In genomic region chr14:34539407-34540180, GRCh38 we compare ENCODE assay signal across 8 cellular contexts. TPM values are rescaled to one million over a fixed set of nuclear protein-coding genes. Genes with fewer than 3 reads are reported as not detected.
DNase-seq lines count a peak whose midpoint lies in the region; ATAC-seq and TF ChIP-seq lines count a peak whose summit lies in the region.

A gene with protein sequence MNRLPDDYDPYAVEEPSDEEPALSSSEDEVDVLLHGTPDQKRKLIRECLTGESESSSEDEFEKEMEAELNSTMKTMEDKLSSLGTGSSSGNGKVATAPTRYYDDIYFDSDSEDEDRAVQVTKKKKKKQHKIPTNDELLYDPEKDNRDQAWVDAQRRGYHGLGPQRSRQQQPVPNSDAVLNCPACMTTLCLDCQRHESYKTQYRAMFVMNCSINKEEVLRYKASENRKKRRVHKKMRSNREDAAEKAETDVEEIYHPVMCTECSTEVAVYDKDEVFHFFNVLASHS (minus strand): TSS chr14:34539701. CDS start chr14:34539628, 73 bp downstream.

- H4K20me1 ChIP-seq in GM23248 (ENCODE audit: insufficient read depth): no peaks in the 10 kb centered on the region
- H4K20me1 ChIP-seq in Loucy (ENCODE audit: insufficient read depth, low read length, poor library complexity, severe bottlenecking): peaks cover 24% of the 10 kb centered on the region

- H3K27me3 ChIP-seq in GM23248 (replicated peaks; ENCODE audit: insufficient read depth) (no peaks in the 10 kb centered on the region), Loucy (ENCODE audit: insufficient read depth, low read length, poor library complexity, severe bottlenecking) (no peaks in the 10 kb centered on the region), thymus (ENCODE audit: control insufficient read depth, insufficient read depth) (no peaks in the 10 kb centered on the region)

- peak; percentile 98 for ATAC-seq in omental fat pad (ENCODE audit: low FRiP score)

- peak within 1 kb of the TSS; percentile 98 for H3K4me3 Mint-ChIP-seq in activated T-helper 1 cell treated with anti-CD3 and anti-CD28 coated beads, Interleukin-12 subunit alpha, Interleukin-12 subunit beta, Interleukin-2, Interleukin-4 antibody, amounts not matched to agents 30 ng/mL and 10 ng/mL and 1 ng/mL, durations not matched to agents 14 hours and 24 hours and 36 hours

- H3K27ac Mint-ChIP-seq in activated T-helper 1 cell treated with anti-CD3 and anti-CD28 coated beads, Interleukin-12 subunit alpha, Interleukin-12 subunit beta, Interleukin-2, Interleukin-4 antibody, amounts not matched to agents 30 ng/mL and 10 ng/mL and 1 ng/mL, durations not matched to agents 14 hours and 24 hours and 36 hours: peak within 1 kb of the TSS; percentile 93

- H3K9me3 ChIP-seq in GM23248 (ENCODE audit: low read depth): no peaks in the 10 kb centered on the region
- H3K9me3 ChIP-seq in Loucy (ENCODE audit: insufficient read depth, low read depth, low read length): no peaks in the 10 kb centered on the region
- no peaks in the 10 kb centered on the region for H3K9me3 ChIP-seq in thymus (ENCODE audit: control insufficient read depth)

- H3K9me3 Mint-ChIP-seq in activated T-helper 1 cell treated with anti-CD3 and anti-CD28 coated beads, Interleukin-12 subunit alpha, Interleukin-12 subunit beta, Interleukin-2, Interleukin-4 antibody, amounts not matched to agents 30 ng/mL and 10 ng/mL and 1 ng/mL, durations not matched to agents 14 hours and 24 hours and 36 hours: no peaks in the 10 kb centered on the region

- H3K27ac ChIP-seq in GM23248 (peak within 1 kb of the TSS; percentile 76), thymus (ENCODE audit: low read depth) (peak within 1 kb of the TSS; percentile 98)

- H3K4me1 ChIP-seq in GM23248 (ENCODE audit: insufficient read depth) (peaks cover 17% of the 10 kb centered on the region), Loucy (ENCODE audit: insufficient read depth, low read length, poor library complexity, severe bottlenecking) (peaks cover 18% of the 10 kb centered on the region), thymus (ENCODE audit: control insufficient read depth, insufficient read depth, low read length) (peaks cover 4% of the 10 kb centered on the region)

- H3K4me2 ChIP-seq in GM23248 (ENCODE audit: unreplicated experiment) (peak within 1 kb of the TSS; percentile 94), Loucy (ENCODE audit: low read depth, low read length, poor library complexity, severe bottlenecking) (peak within 1 kb of the TSS; percentile 89)

- H3K4me3 ChIP-seq in GM23248 (peak within 1 kb of the TSS; percentile 75), Loucy (ENCODE audit: low read length, poor library complexity, severe bottlenecking) (peak within 1 kb of the TSS; percentile 97), thymus (ENCODE audit: low read length) (peak within 1 kb of the TSS; percentile 98)

- H3K27me3 Mint-ChIP-seq in activated T-helper 1 cell treated with anti-CD3 and anti-CD28 coated beads, Interleukin-12 subunit alpha, Interleukin-12 subunit beta, Interleukin-2, Interleukin-4 antibody, amounts not matched to agents 30 ng/mL and 10 ng/mL and 1 ng/mL, durations not matched to agents 14 hours and 24 hours and 36 hours (ENCODE audit: insufficient read depth): no peaks in the 10 kb centered on the region

- DNase-seq in EH (ENCODE audit: low read depth): peak; percentile 98
- DNase-seq in GM23248: peak; percentile 99
- DNase-seq in activated T-helper 1 cell treated with anti-CD3 and anti-CD28 coated beads, Interleukin-12 subunit alpha, Interleukin-12 subunit beta, Interleukin-2, Interleukin-4 antibody, amounts not matched to agents 30 ng/mL and 10 ng/mL and 1 ng/mL, durations not matched to agents 14 hours and 24 hours and 36 hours (ENCODE audit: low spot score): peak; percentile 93
- peak; percentile 93 for DNase-seq in foreskin melanocyte
- peak; percentile 88 for DNase-seq in omental fat pad (ENCODE audit: low spot score)
- no peak for DNase-seq in HUDEP-2 (lab: John Stamatoyannopoulos, UW; ENCODE audit: unreplicated experiment in 76 of 76)

- no peak for TF ChIP-seq CTCF in Loucy (conservative IDR thresholded peaks at IDR 0.05; ENCODE audit: low read length)
- no peak for TF ChIP-seq CTCF in omental fat pad (IDR thresholded peaks at IDR 0.05)

- intact Hi-C loops in activated T-helper 1 cell treated with anti-CD3 and anti-CD28 coated beads, Interleukin-12 subunit alpha, Interleukin-12 subunit beta, Interleukin-2, Interleukin-4 antibody, amounts not matched to agents 30 ng/mL and 10 ng/mL and 1 ng/mL, durations not matched to agents 14 hours and 24 hours and 36 hours (cut with micrococcal nuclease): loop anchor here (5.0 to 10.0 kb wide), 7 partner anchors 77 to 1783 kb away; partner anchors contain the start of genes BRMS1L, FAM177A1, MBIP and SPTSSA

- H2AFZ ChIP-seq in GM23248: peak within 1 kb of the TSS; percentile 82
- peak within 1 kb of the TSS; percentile 85 for H2AFZ ChIP-seq in Loucy (ENCODE audit: low read length)

- in situ Hi-C loops in GM23248 (cut with MboI): no loop called here

- H3K79me2 ChIP-seq in GM23248 (ENCODE audit: insufficient read depth): peaks cover 37% of the 10 kb centered on the region
- peaks cover 30% of the 10 kb centered on the region for H3K79me2 ChIP-seq in Loucy (ENCODE audit: insufficient read depth, low read length)

- H3K9me2 ChIP-seq in GM23248 (ENCODE audit: insufficient read depth) (no peaks in the 10 kb centered on the region), Loucy (replicated peaks; ENCODE audit: low read depth, low read length) (no peaks in the 10 kb centered on the region)

- peak within 1 kb of the TSS; percentile 94 for H3K9ac ChIP-seq in GM23248
- H3K9ac ChIP-seq in Loucy (ENCODE audit: low read depth, low read length, poor library complexity, severe bottlenecking): peak within 1 kb of the TSS; percentile 94

- H3F3A ChIP-seq in GM23248 (ENCODE audit: insufficient read depth) (peaks cover 7% of the 10 kb centered on the region; the same call in 1 of the 2 replicates), Loucy (ENCODE audit: low read depth) (no peaks in the 10 kb centered on the region)

- H3K4me1 Mint-ChIP-seq in activated T-helper 1 cell treated with anti-CD3 and anti-CD28 coated beads, Interleukin-12 subunit alpha, Interleukin-12 subunit beta, Interleukin-2, Interleukin-4 antibody, amounts not matched to agents 30 ng/mL and 10 ng/mL and 1 ng/mL, durations not matched to agents 14 hours and 24 hours and 36 hours (ENCODE audit: low read depth): peaks cover 18% of the 10 kb centered on the region

- peaks cover 8% of the 10 kb centered on the region for H3K36me3 Mint-ChIP-seq in activated T-helper 1 cell treated with anti-CD3 and anti-CD28 coated beads, Interleukin-12 subunit alpha, Interleukin-12 subunit beta, Interleukin-2, Interleukin-4 antibody, amounts not matched to agents 30 ng/mL and 10 ng/mL and 1 ng/mL, durations not matched to agents 14 hours and 24 hours and 36 hours (ENCODE audit: low read depth)

- 0 out of 2 replicates have a peak, but pooled peaks cover 5% of the 10 kb centered on the region for H3K36me3 ChIP-seq in GM23248 (ENCODE audit: low read depth)
- 0 out of 2 replicates have a peak, but pooled peaks cover under 1% of the 10 kb centered on the region for H3K36me3 ChIP-seq in Loucy (ENCODE audit: insufficient read depth, low read length)
- H3K36me3 ChIP-seq in thymus (ENCODE audit: control insufficient read depth, insufficient read depth): peaks cover 7% of the 10 kb centered on the region

- 2% methylated on average over 43 to 59 of the region's 59 CpGs for WGBS in GM23248 (ENCODE audit: low coverage in 1 of 2, low lambda C conversion rate in 2 of 2, missing lambda C conversion rate in 2 of 2), 2 experiments
- 4% methylated on average over 59 of the region's 59 CpGs for WGBS in thymus

RNA-seq across cellular contexts. Expression of the gene that starts here (rescaled TPM):
- total RNA-seq in GM23248 (2014; rRNA removed; shearing (Covaris generic)): 42.7 and 43.0 TPM in 2 replicates
- polyA plus RNA-seq in GM23248 (2016; fragmentation: Nextera tagmentation; extraction: Ambion mirVana): 55.5 and 56.1 TPM in 2 replicates
- 34.4 and 35.1 TPM in 2 replicates for total RNA-seq in activated T-helper 1 cell treated with anti-CD3 and anti-CD28 coated beads, Interleukin-12 subunit alpha, Interleukin-12 subunit beta, Interleukin-2, Interleukin-4 antibody, amounts not matched to agents 30 ng/mL and 10 ng/mL and 1 ng/mL, durations not matched to agents 14 hours and 24 hours and 36 hours
- total RNA-seq in omental fat pad: 10 to 100 TPM; 17.1 to 39.2 (median 35.7) TPM
- 57.5 TPM for polyA plus RNA-seq in thymus

Comparison
In these comparisons a context has a peak if more than half of its experiments do, and no peak if none do; other contexts are left out.
1. DNase-seq: peak in EH (single experiment), GM23248 (single experiment), activated T-helper 1 cell treated with anti-CD3 and anti-CD28 coated beads, Interleukin-12 subunit alpha, Interleukin-12 subunit beta, Interleukin-2, Interleukin-4 antibody, amounts not matched to agents 30 ng/mL and 10 ng/mL and 1 ng/mL, durations not matched to agents 14 hours and 24 hours and 36 hours (single experiment), foreskin melanocyte (single experiment) and omental fat pad (single experiment); none in HUDEP-2 (0 of 76).
2. Peak in every context shown above with its lines, with median percentiles within 50 percentile points of each other: H3K4me3 ChIP-seq.